8 cellular contexts compared by ENCODE assay signal in genomic region chr13:97911311-97912138, GRCh38. TPM values are rescaled to one million over a fixed set of nuclear protein-coding genes. Genes with fewer than 3 reads are reported as not detected.
DNase-seq lines count a peak whose midpoint lies in the region; ATAC-seq, FAIRE-seq and TF ChIP-seq lines count a peak whose summit lies in the region.

No MANE protein-coding gene starts in this region.

- H3K4me3 ChIP-seq in RWPE2 (ENCODE audit: severe bottlenecking) (no peak overlapping the region), sigmoid colon (no peak overlapping the region)

- intact Hi-C loops in sigmoid colon (cut with DNase I): no loop called here

- H3K27me3 ChIP-seq in RWPE2 (ENCODE audit: insufficient read depth, poor library complexity, severe bottlenecking) (no peaks in the 10 kb centered on the region), sigmoid colon (no peaks in the 10 kb centered on the region)

- H3K27me3 Mint-ChIP-seq in stimulated activated memory B cell treated with anti-CD40 and anti-IgM and Interleukin-4, amounts not matched to agents 10 μg/mL and 1 μg/mL and 100 μg/mL, for 72 hours: peaks cover 19% of the 10 kb centered on the region

- no peaks in the 10 kb centered on the region for H3K4me1 Mint-ChIP-seq in stimulated activated memory B cell treated with anti-CD40 and anti-IgM and Interleukin-4, amounts not matched to agents 10 μg/mL and 1 μg/mL and 100 μg/mL, for 72 hours

- H3K9me3 ChIP-seq in RWPE2 (ENCODE audit: severe bottlenecking): no peaks in the 10 kb centered on the region
- H3K9me3 ChIP-seq in sigmoid colon: peaks cover 0 to 4% (median 0%) of the 10 kb centered on the region in 4 donors

- no peak for TF ChIP-seq EP300 in sigmoid colon (IDR thresholded peaks at IDR 0.05)

- no peak overlapping the region for H3K27ac ChIP-seq in RWPE2 (ENCODE audit: poor library complexity, severe bottlenecking)
- no peak overlapping the region for H3K27ac ChIP-seq in sigmoid colon

- H3K4me1 ChIP-seq in RWPE2 (ENCODE audit: insufficient read depth, poor library complexity, severe bottlenecking): no peaks in the 10 kb centered on the region
- no peaks in the 10 kb centered on the region for H3K4me1 ChIP-seq in sigmoid colon

- no peaks in the 10 kb centered on the region for H3K36me3 ChIP-seq in RWPE2 (ENCODE audit: low read depth)
- no peaks in the 10 kb centered on the region for H3K36me3 ChIP-seq in sigmoid colon

- peak; percentile 96 for FAIRE-seq in H54 (lab: Jason Lieb, UNC)

- H3K36me3 Mint-ChIP-seq in stimulated activated memory B cell treated with anti-CD40 and anti-IgM and Interleukin-4, amounts not matched to agents 10 μg/mL and 1 μg/mL and 100 μg/mL, for 72 hours: peaks cover 6% of the 10 kb centered on the region

- ATAC-seq in RWPE2 (ENCODE audit: low read depth): no peak; the same call in 2 of the 3 replicates
- ATAC-seq in stimulated activated memory B cell treated with anti-CD40 and anti-IgM and Interleukin-4, amounts not matched to agents 10 μg/mL and 1 μg/mL and 100 μg/mL, for 72 hours: no peak

- no peak overlapping the region for H3K4me3 Mint-ChIP-seq in stimulated activated memory B cell treated with anti-CD40 and anti-IgM and Interleukin-4, amounts not matched to agents 10 μg/mL and 1 μg/mL and 100 μg/mL, for 72 hours

- DNase-seq in DMS153 treated with DMSO at 0.1 percent for 48 hours (lab: John Stamatoyannopoulos, UW; ENCODE audit: unreplicated experiment) (peak; percentile 10), DMS153 (lab: John Stamatoyannopoulos, UW) (no peak), H54 (ENCODE audit: insufficient read length, low spot score) (peak; percentile 25), RWPE2 (ENCODE audit: low spot score) (no peak), iris pigment epithelial cell (ENCODE audit: low read depth) (peak; percentile 19), occipital lobe (lab: John Stamatoyannopoulos, UW) (no peak), sigmoid colon (no peak)

- TF ChIP-seq CTCF in RWPE2 (IDR thresholded peaks at IDR 0.05; ENCODE audit: poor library complexity, severe bottlenecking) (peak; percentile 45), sigmoid colon (IDR thresholded peaks at IDR 0.05) (peak in 1 of 4 experiments; percentile 42)

- no peak for TF ChIP-seq POLR2A in H54 (IDR thresholded peaks at IDR 0.05; ENCODE audit: low read depth, low read length)
- TF ChIP-seq POLR2A in sigmoid colon (IDR thresholded peaks at IDR 0.05): no peak

- WGBS in sigmoid colon, 2 donors: 52 to 53% methylated on average over 7 of the region's 7 CpGs

- H3K9me3 Mint-ChIP-seq in stimulated activated memory B cell treated with anti-CD40 and anti-IgM and Interleukin-4, amounts not matched to agents 10 μg/mL and 1 μg/mL and 100 μg/mL, for 72 hours: peaks cover 15% of the 10 kb centered on the region

- no peak overlapping the region for H3K27ac Mint-ChIP-seq in stimulated activated memory B cell treated with anti-CD40 and anti-IgM and Interleukin-4, amounts not matched to agents 10 μg/mL and 1 μg/mL and 100 μg/mL, for 72 hours

RNA-seq across cellular contexts. Expression of gene IPO5, which starts 42.0 kb away (rescaled TPM):
- total RNA-seq in occipital lobe: 195 TPM
- total RNA-seq in sigmoid colon: 100 to 1,000 TPM; 106 to 147 (median 139) TPM
- 10 to 100 TPM; 13.4 to 37.9 (median 19.2) TPM for polyA plus RNA-seq in sigmoid colon

Comparison
In these comparisons a context has a peak if more than half of its experiments do, and no peak if none do; other contexts are left out.
1. DNase-seq: peak in DMS153 treated with DMSO at 0.1 percent for 48 hours (single experiment), H54 (single experiment) and iris pigment epithelial cell (single experiment); none in DMS153 (single experiment), RWPE2 (single experiment), occipital lobe (single experiment) and sigmoid colon (single experiment).